15 cellular contexts compared by ENCODE assay signal in genomic region chr15:62455441-62455921, GRCh38.
DNase-seq lines count a peak whose midpoint lies in the region; ATAC-seq, FAIRE-seq and TF ChIP-seq lines count a peak whose summit lies in the region.
"Had no signal": no experiment of that assay in that cellular context is flagged by ENCODE, and none has a peak within 500 bp of the region (broad histone marks: within the 10 kb centered on the region; RNA-seq: fewer than 3 reads in every experiment).

No MANE protein-coding gene starts in this region.

- H3K9me3 Mint-ChIP-seq in glutamatergic neuron (ENCODE audit: unreplicated experiment), result peaks cover 1% of the 10 kb centered on the region
- H3K9me3 Mint-ChIP-seq: activated CD4-positive, alpha-beta T cell treated with anti-CD3 and anti-CD28 coated beads, Interleukin-2, amount 10 ng/mL, durations not matched to agents 24 days and 14 days; activated T-cell treated with anti-CD3 and anti-CD28 coated beads, Interleukin-2, amount 50 U/mL, for 4 hours; mesothelial cell of epicardium had no signal

- H3K9ac ChIP-seq in skeletal muscle satellite cell (ENCODE audit: low read depth, low read length), result peak overlapping the region; percentile 3

- no peaks in the 10 kb centered on the region for H3K36me3 Mint-ChIP-seq in glutamatergic neuron (ENCODE audit: unreplicated experiment)
- H3K36me3 Mint-ChIP-seq: mesothelial cell of epicardium had no signal

- H3K27me3 Mint-ChIP-seq in glutamatergic neuron (ENCODE audit: unreplicated experiment), result peaks cover 5% of the 10 kb centered on the region
- H3K27me3 Mint-ChIP-seq: activated CD4-positive, alpha-beta T cell treated with anti-CD3 and anti-CD28 coated beads, Interleukin-2, amount 10 ng/mL, durations not matched to agents 24 days and 14 days had no signal

- TF ChIP-seq POLR2A in H54 (IDR thresholded peaks at IDR 0.05; ENCODE audit: low read depth, low read length) (no peak), vagina (IDR thresholded peaks at IDR 0.05) (no peak)

- intact Hi-C loops in Panc1 (cut with micrococcal nuclease; ENCODE audit: unreplicated experiment), result no loop called here
- intact Hi-C loops in vagina (cut with DNase I), result no loop called here
- intact Hi-C loops in A673 (cut with micrococcal nuclease; ENCODE audit: unreplicated experiment), result no loop called here

- H3K4me2 ChIP-seq in skeletal muscle satellite cell (ENCODE audit: low read length), result peak overlapping the region; percentile 78

- TF ChIP-seq CTCF in Panc1 (IDR thresholded peaks at IDR 0.05), result no peak
- TF ChIP-seq CTCF in glutamatergic neuron (IDR thresholded peaks at IDR 0.05; ENCODE audit: partially characterized antibody, unreplicated experiment), result no peak
- no peak for TF ChIP-seq CTCF in vagina (IDR thresholded peaks at IDR 0.05)
- TF ChIP-seq CTCF in A673 (conservative IDR thresholded peaks at IDR 0.05; ENCODE audit: low read depth, low read length), result no peak

- in situ Hi-C loops in Panc1 (cut with HindIII; ENCODE audit: low pct_unique_long_range_greater_than_20kb, low sequenced_read_pairs), result no loop called here

- FAIRE-seq in H54 (lab: Jason Lieb, UNC), result no peak

- H3K4me3 Mint-ChIP-seq in glutamatergic neuron (ENCODE audit: unreplicated experiment), result no peak overlapping the region
- H3K4me3 Mint-ChIP-seq: activated CD4-positive, alpha-beta T cell treated with anti-CD3 and anti-CD28 coated beads, Interleukin-2, amount 10 ng/mL, durations not matched to agents 24 days and 14 days; activated T-cell treated with anti-CD3 and anti-CD28 coated beads, Interleukin-2, amount 50 U/mL, for 4 hours; mesothelial cell of epicardium had no signal

- no peaks in the 10 kb centered on the region for H3K9me3 ChIP-seq in Panc1 (ENCODE audit: control insufficient read depth, insufficient read depth, low read depth, low read length)
- H3K9me3 ChIP-seq in skeletal muscle satellite cell (replicated peaks; ENCODE audit: low read length), result no peaks in the 10 kb centered on the region
- no peaks in the 10 kb centered on the region for H3K9me3 ChIP-seq in vagina
- no peaks in the 10 kb centered on the region for H3K9me3 ChIP-seq in A673 (ENCODE audit: low read depth, low read length, poor library complexity, severe bottlenecking)
- H3K9me3 ChIP-seq: suprapubic skin had no signal

- H3K27ac Mint-ChIP-seq in glutamatergic neuron (ENCODE audit: unreplicated experiment), result peak overlapping the region; percentile 24
- H3K27ac Mint-ChIP-seq: activated CD4-positive, alpha-beta T cell treated with anti-CD3 and anti-CD28 coated beads, Interleukin-2, amount 10 ng/mL, durations not matched to agents 24 days and 14 days had no signal

- H3K27me3 ChIP-seq in Panc1 (ENCODE audit: control insufficient read depth, insufficient read depth, low read length), result no peaks in the 10 kb centered on the region
- no peaks in the 10 kb centered on the region for H3K27me3 ChIP-seq in skeletal muscle satellite cell (ENCODE audit: control insufficient read depth, insufficient read depth, low read length)
- H3K27me3 ChIP-seq in vagina, result no peaks in the 10 kb centered on the region
- no peaks in the 10 kb centered on the region for H3K27me3 ChIP-seq in A673 (replicated peaks; ENCODE audit: insufficient read depth, low read depth, low read length, poor library complexity)
- H3K27me3 ChIP-seq: suprapubic skin had no signal

- H3K27ac ChIP-seq in Panc1 (ENCODE audit: low read length), result no peak overlapping the region
- no peak overlapping the region for H3K27ac ChIP-seq in vagina
- H3K27ac ChIP-seq in A673 (ENCODE audit: low read depth, low read length, poor library complexity, severe bottlenecking), result no peak overlapping the region
- H3K27ac ChIP-seq: suprapubic skin had no signal

- POLR2A ChIA-PET in Panc1 (lab: Charles Lee), result no interaction called here
- POLR2A ChIA-PET in A673 (lab: Charles Lee; ENCODE audit: low non-redundant PET), result no interaction called here

- peak; percentile 35 for DNase-seq in H54 (ENCODE audit: insufficient read length, low spot score)
- peak; percentile 52 for DNase-seq in Panc1 (ENCODE audit: low read depth, low spot score)
- no peak for DNase-seq in glutamatergic neuron
- DNase-seq in stimulated activated naive CD4-positive, alpha-beta T cell (lab: John Stamatoyannopoulos, UW), result no peak
- no peak for DNase-seq in vagina (ENCODE audit: extremely low spot score in 2 of 2)
- no peak for DNase-seq in A673 (ENCODE audit: low spot score)
- DNase-seq: activated CD4-positive, alpha-beta T cell treated with anti-CD3 and anti-CD28 coated beads, Interleukin-2, amount 10 ng/mL, durations not matched to agents 24 days and 14 days; activated T-cell treated with anti-CD3 and anti-CD28 coated beads, Interleukin-2, amount 50 U/mL, for 4 hours; DMS53; NCI-H2227 treated with DMSO at 0.1 percent for 48 hours; OCI-M1 had no signal

- CTCF ChIA-PET in Panc1 (lab: Charles Lee) (no interaction called here), A673 (lab: Charles Lee) (no interaction called here)

- H3K4me1 Mint-ChIP-seq in glutamatergic neuron (ENCODE audit: low read depth, unreplicated experiment), result peaks cover 13% of the 10 kb centered on the region
- H3K4me1 Mint-ChIP-seq: activated CD4-positive, alpha-beta T cell treated with anti-CD3 and anti-CD28 coated beads, Interleukin-2, amount 10 ng/mL, durations not matched to agents 24 days and 14 days had no signal

- ATAC-seq in Panc1, result peak; percentile 77
- no peak for ATAC-seq in GM21515 (IDR thresholded peaks at IDR 0.05; ENCODE audit: unreplicated experiment)
- ATAC-seq: activated T-cell treated with anti-CD3 and anti-CD28 coated beads, Interleukin-2, amount 50 U/mL, for 4 hours had no signal

- H3K4me3 ChIP-seq in Panc1 (ENCODE audit: low read depth in 2 of 2, low read length in 2 of 2) (no peak overlapping the region), skeletal muscle satellite cell (ENCODE audit: low read length) (peak overlapping the region; percentile 38), vagina (no peak overlapping the region), A673 (ENCODE audit: low read depth, low read length, poor library complexity, severe bottlenecking) (no peak overlapping the region)
- H3K4me3 ChIP-seq: suprapubic skin had no signal

- H3K36me3 ChIP-seq in Panc1 (ENCODE audit: control insufficient read depth, insufficient read depth, low read length), result no peaks in the 10 kb centered on the region
- H3K36me3 ChIP-seq in skeletal muscle satellite cell (ENCODE audit: insufficient read depth, low read length), result no peaks in the 10 kb centered on the region
- H3K36me3 ChIP-seq in vagina, result no peaks in the 10 kb centered on the region
- no peaks in the 10 kb centered on the region for H3K36me3 ChIP-seq in A673 (ENCODE audit: insufficient read depth, low read length, poor library complexity, severe bottlenecking)
- H3K36me3 ChIP-seq: suprapubic skin had no signal

- BruUV-seq in Panc1 (replicated peaks; lab: Mats Ljungman, UMichigan) (no TSS peak), A673 (replicated peaks; lab: Mats Ljungman, UMichigan) (no TSS peak)

- H3K4me1 ChIP-seq in Panc1 (ENCODE audit: control insufficient read depth, insufficient read depth, low read length) (0 out of 2 replicates have a peak, but pooled peaks cover 2% of the 10 kb centered on the region), skeletal muscle satellite cell (ENCODE audit: control insufficient read depth, insufficient read depth, low read length) (peaks cover 51% of the 10 kb centered on the region), vagina (peaks cover 26% of the 10 kb centered on the region), A673 (ENCODE audit: insufficient read depth, low read length, poor library complexity, severe bottlenecking) (peaks cover 23% of the 10 kb centered on the region)

Comparison
In these comparisons a context has a peak if more than half of its experiments do, and no peak if none do; other contexts are left out.
1. DNase-seq: peak in H54 (single experiment) and Panc1 (single experiment); none in glutamatergic neuron (single experiment), stimulated activated naive CD4-positive, alpha-beta T cell (0 of 6), vagina (0 of 2) and A673 (single experiment).